ENCODE assay signal across 16 cellular contexts in the genomic region with DNA sequence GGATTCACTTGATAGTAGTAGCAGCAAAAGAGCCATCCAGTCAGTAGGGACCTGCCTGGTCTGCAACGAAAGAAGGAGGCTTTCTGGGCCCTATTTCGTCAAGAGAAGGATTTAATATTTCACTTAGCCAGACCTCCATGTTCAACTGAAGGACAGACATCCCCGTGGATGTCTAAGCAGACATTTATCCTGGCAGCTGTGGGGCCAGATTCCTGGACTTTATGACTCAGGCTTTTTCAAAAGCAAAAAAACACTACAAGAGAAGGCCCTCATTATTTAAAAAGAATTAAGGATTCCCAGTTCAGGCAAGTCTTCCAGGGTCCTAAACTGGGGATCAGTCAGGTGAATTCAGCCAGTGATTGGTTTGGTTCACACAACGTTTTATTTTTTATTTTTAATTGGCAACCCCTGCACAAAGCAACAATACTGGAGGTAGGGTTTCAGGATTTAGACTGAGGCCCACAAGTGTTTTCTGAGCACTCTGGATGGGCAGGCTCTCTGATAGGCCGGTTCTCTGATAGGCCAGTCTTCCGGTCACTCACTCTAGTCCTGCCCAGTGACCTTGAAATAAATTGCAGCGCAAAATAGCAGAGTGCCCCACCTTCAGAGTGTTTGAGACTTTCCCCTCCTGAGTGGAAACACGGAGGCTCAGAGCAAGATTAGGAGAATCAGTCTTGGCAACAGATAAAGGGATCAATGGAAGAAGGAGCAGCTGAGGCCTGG.
A peak's percentile ranks its signal among the peaks of the same experiment; 100 is the strongest.
DNase-seq lines count a peak whose midpoint lies in the region; ATAC-seq, FAIRE-seq and TF ChIP-seq lines count a peak whose summit lies in the region.
"Had no signal": no experiment of that assay in that cellular context is flagged by ENCODE, and none has a peak within 500 bp of the region (broad histone marks: within the 10 kb centered on the region; RNA-seq: fewer than 3 reads in every experiment).

No MANE protein-coding gene starts in this region.

- H3K27ac ChIP-seq in K562 (ENCODE audit: extremely low read depth, low read depth, low read length): no peak overlapping the region
- H3K27ac ChIP-seq: GM23248, psoas muscle had no signal

- ATAC-seq in K562: peak; percentile 71
- ATAC-seq: activated T-cell treated with anti-CD3 and anti-CD28 coated beads, Interleukin-2, amount 50 U/mL, for 72 hours; psoas muscle had no signal

- peak overlapping the region; percentile 69 for H2AFZ ChIP-seq in K562 (ENCODE audit: low read depth, low read length)
- H2AFZ ChIP-seq: GM23248 had no signal

- H3K27me3 ChIP-seq in K562 (ENCODE audit: control insufficient read depth in 2 of 2, insufficient read depth in 2 of 2, low read length in 2 of 2): no peaks in the 10 kb centered on the region
- H3K27me3 ChIP-seq in skeletal muscle satellite cell (ENCODE audit: control insufficient read depth, insufficient read depth, low read length): no peaks in the 10 kb centered on the region
- H3K27me3 ChIP-seq: BE2C had no signal

- H3K36me3 ChIP-seq in K562 (ENCODE audit: control insufficient read depth, insufficient read depth, low read length): no peaks in the 10 kb centered on the region
- no peaks in the 10 kb centered on the region for H3K36me3 ChIP-seq in skeletal muscle satellite cell (ENCODE audit: insufficient read depth, low read length)
- H3K36me3 ChIP-seq: BE2C had no signal

- H3K4me2 ChIP-seq in K562 (ENCODE audit: insufficient read depth, low read length) (no peak overlapping the region), skeletal muscle satellite cell (ENCODE audit: low read length) (no peak overlapping the region)

- FAIRE-seq in K562 (lab: Jason Lieb, UNC): no peak

- no peak overlapping the region for H3K4me3 ChIP-seq in K562
- no peak overlapping the region for H3K4me3 ChIP-seq in skeletal muscle satellite cell (ENCODE audit: low read length)
- H3K4me3 ChIP-seq: GM23248, psoas muscle had no signal

- intact Hi-C loops in K562 (cut with micrococcal nuclease): loop anchor here (5.0 kb wide), 5 partner anchors 80 to 660 kb away; a partner anchor contains a TSS

- CTCF ChIA-PET in K562 (lab: Yijun Ruan, JAX; ENCODE audit: low intra/inter-chr PET ratio): interaction anchor here (1.4 kb wide), 1 partner anchor 308 kb away, joined by 3 read pairs; no protein-coding TSS in a partner anchor

- TF ChIP-seq POLR2A in K562 (conservative IDR thresholded peaks at IDR 0.05): no peak

- POLR2A ChIA-PET in K562 (lab: Yijun Ruan, JAX): no interaction called here

- BruUV-seq in K562 (replicated peaks; lab: Mats Ljungman, UMichigan): no TSS peak

- 34% methylated on average over 8 of the region's 8 CpGs for WGBS in K562 (ENCODE audit: insufficient coverage, low coverage, missing lambda C conversion rate)

- DNase-seq in LHCN-M2 (ENCODE audit: low read depth): peak; percentile 26
- peak in 2 of 4 experiments; percentile 19 to 24 for DNase-seq in K562 (ENCODE audit: extremely low read depth in 1 of 4, low spot score in 3 of 4)
- peak; percentile 11 to 12 for DNase-seq in lung microvascular endothelial cell (ENCODE audit: low read depth in 2 of 2)
- DNase-seq in effector CD4-positive, alpha-beta T cell: no peak
- DNase-seq in NCI-H1048 (lab: John Stamatoyannopoulos, UW): no peak
- DNase-seq in SW 1271 (lab: John Stamatoyannopoulos, UW): no peak
- DNase-seq: activated CD4-positive, alpha-beta memory T cell treated with anti-CD3 and anti-CD28 coated beads, Interleukin-2, amount 10 ng/mL, durations not matched to agents 7 days and 5 days; activated naive CD8-positive, alpha-beta T cell treated with anti-CD3 and anti-CD28 coated beads, Interleukin-2, amount 10 ng/mL, durations not matched to agents 7 days and 5 days; activated T-cell treated with anti-CD3 and anti-CD28 coated beads, Interleukin-2, amount 50 U/mL, for 72 hours; BE2C; GM23248; islet precursor cell; NCI-H187 treated with DMSO at 0.1 percent for 48 hours; NCI-H524; psoas muscle had no signal

- H3K4me1 ChIP-seq in K562 (replicated peaks in 1 of 2; ENCODE audit: control insufficient read depth in 2 of 2, insufficient read depth in 2 of 2, low read length in 2 of 2): no peaks in the 10 kb centered on the region
- H3K4me1 ChIP-seq in skeletal muscle satellite cell (ENCODE audit: control insufficient read depth, insufficient read depth, low read length): peaks cover 16% of the 10 kb centered on the region
- H3K4me1 ChIP-seq: BE2C, psoas muscle had no signal

- H3K9me3 ChIP-seq in K562 (replicated peaks; ENCODE audit: control insufficient read depth, insufficient read depth, low read depth, low read length) (no peaks in the 10 kb centered on the region), skeletal muscle satellite cell (replicated peaks; ENCODE audit: low read length) (no peaks in the 10 kb centered on the region)
- H3K9me3 ChIP-seq: BE2C, psoas muscle had no signal

- TF ChIP-seq EP300 in K562 (IDR thresholded peaks at IDR 0.05; ENCODE audit: low read length): no peak

- no peaks in the 10 kb centered on the region for H3K9me1 ChIP-seq in K562 (ENCODE audit: control insufficient read depth, insufficient read depth, low read length)

- H3K79me2 ChIP-seq in K562 (ENCODE audit: control insufficient read depth, insufficient read depth, low read length): no peaks in the 10 kb centered on the region

- in situ Hi-C loops in K562 (cut with MboI): loop anchor here (10.0 kb wide), 2 partner anchors 308 to 658 kb away; no protein-coding TSS in a partner anchor

- TF ChIP-seq RAD21 in K562 (CRISPR knock-in tag; conservative IDR thresholded peaks at IDR 0.05 in 1 of 2, IDR thresholded peaks at IDR 0.05 in 1 of 2): no peak

- TF ChIP-seq CTCF in K562 (IDR thresholded peaks at IDR 0.05 in 2 of 3, conservative IDR thresholded peaks at IDR 0.05 in 1 of 3; ENCODE audit: insufficient read depth in 2 of 3, low read depth in 1 of 3, low read length in 3 of 3): no peak

- H3K9ac ChIP-seq in K562 (ENCODE audit: insufficient read depth in 1 of 2, low read depth in 2 of 2, low read length in 2 of 2): no peak overlapping the region
- peak overlapping the region; percentile 30 for H3K9ac ChIP-seq in skeletal muscle satellite cell (ENCODE audit: low read depth, low read length)
- H3K9ac ChIP-seq: GM23248 had no signal

- H4K20me1 ChIP-seq in K562 (replicated peaks; ENCODE audit: control insufficient read depth, insufficient read depth, low read length): no peaks in the 10 kb centered on the region

TF ChIP-seq in K562, 482 proteins besides CTCF, POLR2A, EP300 and RAD21:
- TF ChIP-seq, protein P1, sequence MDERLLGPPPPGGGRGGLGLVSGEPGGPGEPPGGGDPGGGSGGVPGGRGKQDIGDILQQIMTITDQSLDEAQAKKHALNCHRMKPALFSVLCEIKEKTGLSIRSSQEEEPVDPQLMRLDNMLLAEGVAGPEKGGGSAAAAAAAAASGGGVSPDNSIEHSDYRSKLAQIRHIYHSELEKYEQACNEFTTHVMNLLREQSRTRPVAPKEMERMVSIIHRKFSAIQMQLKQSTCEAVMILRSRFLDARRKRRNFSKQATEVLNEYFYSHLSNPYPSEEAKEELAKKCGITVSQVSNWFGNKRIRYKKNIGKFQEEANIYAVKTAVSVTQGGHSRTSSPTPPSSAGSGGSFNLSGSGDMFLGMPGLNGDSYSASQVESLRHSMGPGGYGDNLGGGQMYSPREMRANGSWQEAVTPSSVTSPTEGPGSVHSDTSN (CRISPR knock-in tag; IDR thresholded peaks at IDR 0.05; ENCODE audit: low read depth): no peak
- TF ChIP-seq, protein P1 (tag; conservative IDR thresholded peaks at IDR 0.05; ENCODE audit: low read depth): peak; percentile 78
- TF ChIP-seq HMG20A (CRISPR knock-in tag; conservative IDR thresholded peaks at IDR 0.05): no peak
- TF ChIP-seq ESRRA (IDR thresholded peaks at IDR 0.05; ENCODE audit: borderline replicate concordance, low read depth): peak; percentile 47; the same call in 1 of the 2 replicates
- TF ChIP-seq ZNF175 (CRISPR knock-in tag; IDR thresholded peaks at IDR 0.05; ENCODE audit: low read depth): no peak
- TF ChIP-seq NR2C1 (IDR thresholded peaks at IDR 0.05): no peak
- TF ChIP-seq NR2C1 (tag; IDR thresholded peaks at IDR 0.05): 0 out of 2 replicates have a peak, but pooled peaks have one; percentile 21
- TF ChIP-seq, protein P2, sequence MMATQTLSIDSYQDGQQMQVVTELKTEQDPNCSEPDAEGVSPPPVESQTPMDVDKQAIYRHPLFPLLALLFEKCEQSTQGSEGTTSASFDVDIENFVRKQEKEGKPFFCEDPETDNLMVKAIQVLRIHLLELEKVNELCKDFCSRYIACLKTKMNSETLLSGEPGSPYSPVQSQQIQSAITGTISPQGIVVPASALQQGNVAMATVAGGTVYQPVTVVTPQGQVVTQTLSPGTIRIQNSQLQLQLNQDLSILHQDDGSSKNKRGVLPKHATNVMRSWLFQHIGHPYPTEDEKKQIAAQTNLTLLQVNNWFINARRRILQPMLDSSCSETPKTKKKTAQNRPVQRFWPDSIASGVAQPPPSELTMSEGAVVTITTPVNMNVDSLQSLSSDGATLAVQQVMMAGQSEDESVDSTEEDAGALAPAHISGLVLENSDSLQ (IDR thresholded peaks at IDR 0.05): peak; percentile 95
- TF ChIP-seq ADNP (tag; IDR thresholded peaks at IDR 0.05): no peak
- TF ChIP-seq NFYB (IDR thresholded peaks at IDR 0.05; ENCODE audit: extremely low read depth, insufficient read length): peak; percentile 46
- no peak for TF ChIP-seq MIER1 (IDR thresholded peaks at IDR 0.05; ENCODE audit: low read depth)
- peak; percentile 34; the same call in 1 of the 2 replicates for TF ChIP-seq ZFX (CRISPR knock-in tag; IDR thresholded peaks at IDR 0.05)
- no peak for TF ChIP-seq RBM39 (optimal IDR thresholded peaks at IDR 0.05; ENCODE audit: low read depth, low read length)

Comparison
In these comparisons a context has a peak if more than half of its experiments do, and no peak if none do; other contexts are left out.
1. DNase-seq: peak in LHCN-M2 (single experiment) and lung microvascular endothelial cell (2 of 2); none in effector CD4-positive, alpha-beta T cell (single experiment), NCI-H1048 (single experiment) and SW 1271 (0 of 2).